ENCODE assay signal across 8 cellular contexts in genomic region chr22:50621948-50622722, GRCh38. TPM values are rescaled to one million over a fixed set of nuclear protein-coding genes. Genes with fewer than 3 reads are reported as not detected.
DNase-seq lines count a peak whose midpoint lies in the region; ATAC-seq and TF ChIP-seq lines count a peak whose summit lies in the region.

No MANE protein-coding gene starts in this region.

- no peaks in the 10 kb centered on the region for H3K27me3 Mint-ChIP-seq in IgD-negative memory B cell

- in situ Hi-C loops in ACHN (cut with HindIII; ENCODE audit: low pct_ligation_motif_present, low pct_unique_long_range_greater_than_20kb, low sequenced_read_pairs) = no loop called here

- peak; percentile 54 for DNase-seq in DMS153 (lab: John Stamatoyannopoulos, UW)
- peak; percentile 75 for DNase-seq in activated effector memory CD4-positive, alpha-beta T cell treated with anti-CD3 and anti-CD28 coated beads, Interleukin-2, amount 50 U/mL, for 16 hours
- DNase-seq in GM19240 (ENCODE audit: insufficient read length, low spot score) = no peak
- no peak for DNase-seq in cortex of kidney (lab: John Stamatoyannopoulos, UW)
- DNase-seq in ACHN = no peak

- no peak overlapping the region for H3K4me3 ChIP-seq in liver (ENCODE audit: low read depth in 1 of 3, low read length in 3 of 3)

- no peaks in the 10 kb centered on the region for H3K9me3 ChIP-seq in liver (ENCODE audit: control insufficient read depth in 4 of 4, low read length in 3 of 4)

- H3K9me3 Mint-ChIP-seq in IgD-negative memory B cell = no peaks in the 10 kb centered on the region

- H3K27ac Mint-ChIP-seq in IgD-negative memory B cell = peak overlapping the region; percentile 92 to 98 (median 97)

- no peak for TF ChIP-seq RAD21 in liver (IDR thresholded peaks at IDR 0.05)

- 23% methylated on average over 18 of the region's 18 CpGs for WGBS in liver

- no peaks in the 10 kb centered on the region for H3K27me3 ChIP-seq in liver (ENCODE audit: control insufficient read depth in 4 of 4, insufficient read depth in 4 of 4, low read length in 3 of 4)

- H3K9ac ChIP-seq in liver (ENCODE audit: low read depth in 1 of 2, low read length in 2 of 2) = peak overlapping the region in 1 of 2 donors; percentile 42

- no peak for TF ChIP-seq CTCF in liver (IDR thresholded peaks at IDR 0.05; ENCODE audit: low read depth, low read length, missing input control)

- no peaks in the 10 kb centered on the region for H3K36me3 ChIP-seq in liver (ENCODE audit: control insufficient read depth in 4 of 4, insufficient read depth in 3 of 4, low read depth in 1 of 4, low read length in 3 of 4)

- peak overlapping the region; percentile 81 to 95 (median 94) for H3K4me3 Mint-ChIP-seq in IgD-negative memory B cell

- peaks cover 17 to 24% (median 20%) of the 10 kb centered on the region in 3 donors for H3K4me1 Mint-ChIP-seq in IgD-negative memory B cell

- peak overlapping the region; percentile 70 to 78 for H3K27ac ChIP-seq in liver (ENCODE audit: low read depth in 1 of 2, low read length in 2 of 2)

- no peaks in the 10 kb centered on the region for H3K36me3 Mint-ChIP-seq in IgD-negative memory B cell

- H3K4me1 ChIP-seq in liver (ENCODE audit: control insufficient read depth in 4 of 4, insufficient read depth in 4 of 4, low read length in 3 of 4) = peaks cover 6 to 45% (median 27%) of the 10 kb centered on the region in 4 donors

- no peak for ATAC-seq in GM21529 (IDR thresholded peaks at IDR 0.05; ENCODE audit: unreplicated experiment)

TF ChIP-seq in liver, 16 proteins besides CTCF, POLR2A, EP300 and RAD21:
- no peak for TF ChIP-seq JUND (IDR thresholded peaks at IDR 0.05)
- no peak for TF ChIP-seq FOXA1 (IDR thresholded peaks at IDR 0.05)
- no peak for TF ChIP-seq NR2F2 (IDR thresholded peaks at IDR 0.05)
- TF ChIP-seq MAX (IDR thresholded peaks at IDR 0.05) = no peak
- no peak for TF ChIP-seq HNF4G (IDR thresholded peaks at IDR 0.05)
- no peak for TF ChIP-seq EGR1 (IDR thresholded peaks at IDR 0.05; ENCODE audit: low read depth in 2 of 2)
- TF ChIP-seq FOXA2 (IDR thresholded peaks at IDR 0.05) = no peak
- no peak for TF ChIP-seq ZBTB33 (IDR thresholded peaks at IDR 0.05)
TF ChIP-seq in liver: peak in this region for 0.

RNA-seq across cellular contexts. Expression of gene ARSA, which starts 5.8 kb away (rescaled TPM):
- polyA plus RNA-seq in IgD-negative memory B cell = 11.5 TPM
- total RNA-seq in liver = 10 to 100 TPM in 1 of 2 donors, 1 to 10 TPM in 1; 6.8 to 11.4 TPM
- 10 to 100 TPM; 20.3 to 28.0 TPM for polyA plus RNA-seq in liver

RNA-seq across cellular contexts. Expression of gene MAPK8IP2, which starts 21.5 kb away (rescaled TPM):
- polyA plus RNA-seq in IgD-negative memory B cell = not detected
- under 1 TPM; 0.09 to 0.17 TPM for total RNA-seq in liver
- polyA plus RNA-seq in liver = under 1 TPM; 0.04 to 0.37 TPM

RNA-seq across cellular contexts. Expression of gene CHKB, which starts 39.5 kb away (rescaled TPM):
- polyA plus RNA-seq in IgD-negative memory B cell = 38.6 TPM
- 10 to 100 TPM; 18.4 to 24.2 TPM for total RNA-seq in liver
- polyA plus RNA-seq in liver = 10 to 100 TPM; 17.9 to 22.9 TPM

RNA-seq across cellular contexts. Expression of gene CPT1B, which starts 43.9 kb away (rescaled TPM):
- polyA plus RNA-seq in IgD-negative memory B cell = 1.6 TPM
- total RNA-seq in liver = 10 to 100 TPM in 1 of 2 donors, 1 to 10 TPM in 1; 3.0 to 13.6 TPM
- 1 to 10 TPM; 4.0 to 5.7 TPM for polyA plus RNA-seq in liver

RNA-seq across cellular contexts. Expression of gene SHANK3, which starts 50.5 kb away (rescaled TPM):
- polyA plus RNA-seq in IgD-negative memory B cell = not detected
- total RNA-seq in liver = 1 to 10 TPM; 5.1 to 10.0 TPM
- polyA plus RNA-seq in liver = 1 to 10 TPM; 1.1 to 6.4 TPM

Comparison
In these comparisons a context has a peak if more than half of its experiments do, and no peak if none do; other contexts are left out.
1. DNase-seq: peak in DMS153 (single experiment) and activated effector memory CD4-positive, alpha-beta T cell treated with anti-CD3 and anti-CD28 coated beads, Interleukin-2, amount 50 U/mL, for 16 hours (single experiment); none in GM19240 (single experiment), cortex of kidney (single experiment) and ACHN (single experiment).